ENCODE assay signal across 8 cellular contexts in genomic region chr6:129672883-129673631, GRCh38. TPM values are rescaled to one million over a fixed set of nuclear protein-coding genes. Genes with fewer than 3 reads are reported as not detected.
DNase-seq lines count a peak whose midpoint lies in the region; ATAC-seq and TF ChIP-seq lines count a peak whose summit lies in the region.

No MANE protein-coding gene starts in this region.

- no peak for TF ChIP-seq CTCF in NB4 (IDR thresholded peaks at IDR 0.05; ENCODE audit: low read depth, low read length)
- no peak for TF ChIP-seq CTCF in colonic mucosa (IDR thresholded peaks at IDR 0.05)
- TF ChIP-seq CTCF in nephron (IDR thresholded peaks at IDR 0.05; ENCODE audit: unreplicated experiment in 3 of 3): no peak

- peaks cover 49% of the 10 kb centered on the region for H3K4me1 Mint-ChIP-seq in activated CD4-positive, alpha-beta T cell treated with anti-CD3 and anti-CD28 coated beads, Interleukin-2, amount 10 ng/mL, durations not matched to agents 24 days and 14 days
- peaks cover 38% of the 10 kb centered on the region for H3K4me1 Mint-ChIP-seq in nephron

- no peak overlapping the region for H3K9ac ChIP-seq in colonic mucosa (ENCODE audit: low read depth in 2 of 2, low read length in 2 of 2)

- H3K9me3 ChIP-seq in colonic mucosa: no peaks in the 10 kb centered on the region

- no peak for TF ChIP-seq POLR2A in NB4 (IDR thresholded peaks at IDR 0.05; ENCODE audit: extremely low read depth, insufficient read length)

- peak overlapping the region; percentile 23 for H3K27ac ChIP-seq in colonic mucosa

- H3K4me3 Mint-ChIP-seq in activated CD4-positive, alpha-beta T cell treated with anti-CD3 and anti-CD28 coated beads, Interleukin-2, amount 10 ng/mL, durations not matched to agents 24 days and 14 days: peak overlapping the region; percentile 79
- no peak overlapping the region for H3K4me3 Mint-ChIP-seq in nephron

- ATAC-seq in HG02678 (IDR thresholded peaks at IDR 0.05; ENCODE audit: unreplicated experiment): peak; percentile 64

- H3K4me3 ChIP-seq in NB4 (ENCODE audit: low read depth, low read length) (no peak overlapping the region), colonic mucosa (no peak overlapping the region)

- intact Hi-C loops in activated CD4-positive, alpha-beta T cell treated with anti-CD3 and anti-CD28 coated beads, Interleukin-2, amount 10 ng/mL, durations not matched to agents 24 days and 14 days (cut with micrococcal nuclease): loop anchor here (1.0 to 10.0 kb wide), 10 partner anchors 11 to 839 kb away; no protein-coding TSS in a partner anchor
- intact Hi-C loops in colonic mucosa (cut with DNase I): no loop called here

- no peaks in the 10 kb centered on the region for H3K4me1 ChIP-seq in colonic mucosa

- DNase-seq in activated CD4-positive, alpha-beta T cell treated with anti-CD3 and anti-CD28 coated beads, Interleukin-2, amount 10 ng/mL, durations not matched to agents 24 days and 14 days: peak; percentile 76
- DNase-seq in activated CD4-positive, alpha-beta T cell treated with anti-CD3 and anti-CD28 coated beads, Interleukin-2, amount 50 U/mL, for 48 hours: no peak
- peak; percentile 74 for DNase-seq in NB4 (ENCODE audit: low read depth)
- DNase-seq in colonic mucosa: no peak
- no peak for DNase-seq in NCI-H2227 treated with DMSO at 0.1 percent for 48 hours (lab: John Stamatoyannopoulos, UW)
- DNase-seq in NCI-H524 (lab: John Stamatoyannopoulos, UW): no peak

- no peaks in the 10 kb centered on the region for H3K27me3 ChIP-seq in colonic mucosa

- H3K36me3 Mint-ChIP-seq in activated CD4-positive, alpha-beta T cell treated with anti-CD3 and anti-CD28 coated beads, Interleukin-2, amount 10 ng/mL, durations not matched to agents 24 days and 14 days (ENCODE audit: low read depth): peaks cover 8% of the 10 kb centered on the region
- H3K36me3 Mint-ChIP-seq in nephron (ENCODE audit: low read depth): peaks cover 5% of the 10 kb centered on the region

- H3K36me3 ChIP-seq in colonic mucosa: no peaks in the 10 kb centered on the region

- peaks cover 3% of the 10 kb centered on the region for H3K9me3 Mint-ChIP-seq in activated CD4-positive, alpha-beta T cell treated with anti-CD3 and anti-CD28 coated beads, Interleukin-2, amount 10 ng/mL, durations not matched to agents 24 days and 14 days
- no peaks in the 10 kb centered on the region for H3K9me3 Mint-ChIP-seq in nephron

- no peaks in the 10 kb centered on the region for H3K27me3 Mint-ChIP-seq in activated CD4-positive, alpha-beta T cell treated with anti-CD3 and anti-CD28 coated beads, Interleukin-2, amount 10 ng/mL, durations not matched to agents 24 days and 14 days
- H3K27me3 Mint-ChIP-seq in nephron (ENCODE audit: low read depth): no peaks in the 10 kb centered on the region

- H3K27ac Mint-ChIP-seq in activated CD4-positive, alpha-beta T cell treated with anti-CD3 and anti-CD28 coated beads, Interleukin-2, amount 10 ng/mL, durations not matched to agents 24 days and 14 days: peak overlapping the region; percentile 90
- peak overlapping the region; percentile 54 to 66 (median 57) for H3K27ac Mint-ChIP-seq in nephron

RNA-seq across cellular contexts. Expression of gene ARHGAP18, which starts 36.9 kb away (rescaled TPM):
- 3.2 and 3.8 TPM in 2 replicates for total RNA-seq in activated CD4-positive, alpha-beta T cell treated with anti-CD3 and anti-CD28 coated beads, Interleukin-2, amount 10 ng/mL, durations not matched to agents 24 days and 14 days
- total RNA-seq in colonic mucosa: 10 to 100 TPM; 18.7 to 28.3 TPM

Comparison
In these comparisons a context has a peak if more than half of its experiments do, and no peak if none do; other contexts are left out.
1. DNase-seq: peak in activated CD4-positive, alpha-beta T cell treated with anti-CD3 and anti-CD28 coated beads, Interleukin-2, amount 10 ng/mL, durations not matched to agents 24 days and 14 days (single experiment) and NB4 (single experiment); none in activated CD4-positive, alpha-beta T cell treated with anti-CD3 and anti-CD28 coated beads, Interleukin-2, amount 50 U/mL, for 48 hours (0 of 2), colonic mucosa (single experiment), NCI-H2227 treated with DMSO at 0.1 percent for 48 hours (single experiment) and NCI-H524 (0 of 2).